ENCODE assay signal across 18 cellular contexts in the genomic region with DNA sequence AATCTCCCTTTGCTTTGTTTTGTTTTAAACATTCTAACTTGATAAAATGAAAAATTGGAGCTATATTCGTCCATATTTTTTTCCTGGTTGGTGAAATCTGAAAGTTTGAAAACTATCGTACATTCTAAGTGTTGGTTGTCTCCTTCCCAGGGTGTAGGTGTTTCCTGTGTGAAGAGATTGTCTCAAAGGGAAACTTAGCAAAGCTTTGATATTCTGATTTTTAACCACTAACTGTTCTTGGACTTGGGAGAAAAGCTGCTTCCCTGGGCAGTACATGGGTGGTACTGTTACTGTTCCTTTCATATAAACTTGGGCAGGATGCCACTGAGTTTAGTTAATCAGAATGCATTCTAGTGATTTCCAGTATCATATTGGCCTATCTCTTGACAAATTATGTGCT.
DNase-seq lines count a peak whose midpoint lies in the region; ATAC-seq and TF ChIP-seq lines count a peak whose summit lies in the region.
"Had no signal": no experiment of that assay in that cellular context is flagged by ENCODE, and none has a peak within 500 bp of the region (broad histone marks: within the 10 kb centered on the region; RNA-seq: fewer than 3 reads in every experiment).

No MANE protein-coding gene starts in this region.

- peaks cover 30% of the 10 kb centered on the region for H3K4me1 Mint-ChIP-seq in stimulated activated naive CD8-positive, alpha-beta T cell treated with anti-CD3 and anti-CD28 coated beads, Interleukin-15, Interleukin-2, amounts not matched to agents 100 ng/mL and 50 ng/mL, for 24 hours (ENCODE audit: low read depth)
- peaks cover 55% of the 10 kb centered on the region for H3K4me1 Mint-ChIP-seq in stimulated activated naive CD8-positive, alpha-beta T cell treated with anti-CD3 and anti-CD28 coated beads, Interleukin-15, amount 100 ng/mL, for 72 hours
- peaks cover 64 to 77% of the 10 kb centered on the region in 2 donors for H3K4me1 Mint-ChIP-seq in immature natural killer cell

- H3K27ac ChIP-seq in brain microvascular endothelial cell (no peak overlapping the region), stomach (no peak overlapping the region)
- H3K27ac ChIP-seq: BLaER1 treated with 17β-estradiol and CSF1 and Interleukin-3, amounts not matched to agents 10 nM and 100 nM; SJCRH30 had no signal

- no peak for ATAC-seq in stimulated activated naive CD8-positive, alpha-beta T cell treated with anti-CD3 and anti-CD28 coated beads, Interleukin-15, amount 100 ng/mL, for 72 hours
- no peak for ATAC-seq in HG02885 (IDR thresholded peaks at IDR 0.05; ENCODE audit: poor library complexity, unreplicated experiment)
- ATAC-seq: CD8-positive, alpha-beta T cell; Panc1 had no signal

- no peak overlapping the region for H3K4me3 ChIP-seq in brain microvascular endothelial cell (ENCODE audit: low read depth, low read length)
- no peak overlapping the region for H3K4me3 ChIP-seq in stomach
- H3K4me3 ChIP-seq: BLaER1 treated with 17β-estradiol and CSF1 and Interleukin-3, amounts not matched to agents 10 nM and 100 nM; SJCRH30 had no signal

- no peaks in the 10 kb centered on the region for H3K9me3 ChIP-seq in stomach
- H3K9me3 ChIP-seq: BLaER1 treated with 17β-estradiol and CSF1 and Interleukin-3, amounts not matched to agents 10 nM and 100 nM; SJCRH30 had no signal

- TF ChIP-seq EP300 in stomach (IDR thresholded peaks at IDR 0.05), result no peak

- WGBS in stomach, 5 donors, result 70 to 93% (median 81%) methylated on average over 2 of the region's 2 CpGs

- TF ChIP-seq CTCF in brain microvascular endothelial cell (IDR thresholded peaks at IDR 0.05; ENCODE audit: low read depth, low read length, missing control alignments) (no peak), stomach (IDR thresholded peaks at IDR 0.05) (no peak)

- peaks cover 12% of the 10 kb centered on the region for H3K36me3 Mint-ChIP-seq in stimulated activated naive CD8-positive, alpha-beta T cell treated with anti-CD3 and anti-CD28 coated beads, Interleukin-15, Interleukin-2, amounts not matched to agents 100 ng/mL and 50 ng/mL, for 24 hours (ENCODE audit: low read depth)
- peaks cover 0 to 7% (median 4%) of the 10 kb centered on the region in 3 donors for H3K36me3 Mint-ChIP-seq in immature natural killer cell

- no peak for DNase-seq in stimulated activated naive CD8-positive, alpha-beta T cell treated with anti-CD3 and anti-CD28 coated beads, Interleukin-15, amount 100 ng/mL, for 72 hours
- peak; percentile 3 for DNase-seq in brain microvascular endothelial cell
- DNase-seq in immature natural killer cell, result no peak
- no peak for DNase-seq in NCI-H82 treated with DMSO at 0.1 percent for 48 hours (lab: John Stamatoyannopoulos, UW; ENCODE audit: unreplicated experiment)
- DNase-seq in stomach, result no peak
- DNase-seq: CD8-positive, alpha-beta T cell; DMS79; MM.1S; NCI-H1092 treated with DMSO at 0.1 percent for 48 hours; NCI-H146; NCI-H2029 treated with DMSO at 0.1 percent for 48 hours; NCI-H2171 treated with DMSO at 0.1 percent for 48 hours; NCI-H446 treated with DMSO at 0.1 percent for 48 hours; SJCRH30 had no signal

- no peak for TF ChIP-seq POLR2A in stomach (IDR thresholded peaks at IDR 0.05)

- H3K36me3 ChIP-seq in brain microvascular endothelial cell (replicated peaks) (no peaks in the 10 kb centered on the region), stomach (no peaks in the 10 kb centered on the region)
- H3K36me3 ChIP-seq: BLaER1 treated with 17β-estradiol and CSF1 and Interleukin-3, amounts not matched to agents 10 nM and 100 nM; SJCRH30 had no signal

- H3K27me3 Mint-ChIP-seq in stimulated activated naive CD8-positive, alpha-beta T cell treated with anti-CD3 and anti-CD28 coated beads, Interleukin-15, Interleukin-2, amounts not matched to agents 100 ng/mL and 50 ng/mL, for 24 hours, result no peaks in the 10 kb centered on the region
- no peaks in the 10 kb centered on the region for H3K27me3 Mint-ChIP-seq in stimulated activated naive CD8-positive, alpha-beta T cell treated with anti-CD3 and anti-CD28 coated beads, Interleukin-15, amount 100 ng/mL, for 72 hours
- H3K27me3 Mint-ChIP-seq in immature natural killer cell (ENCODE audit: low read depth in 3 of 3), result peaks cover 0 to 2% (median 0%) of the 10 kb centered on the region in 3 donors

- in situ Hi-C loops in brain microvascular endothelial cell (cut with HindIII; ENCODE audit: low pct_ligation_motif_present, low sequenced_read_pairs), result no loop called here

- H3K9me3 Mint-ChIP-seq in stimulated activated naive CD8-positive, alpha-beta T cell treated with anti-CD3 and anti-CD28 coated beads, Interleukin-15, Interleukin-2, amounts not matched to agents 100 ng/mL and 50 ng/mL, for 24 hours, result no peaks in the 10 kb centered on the region
- H3K9me3 Mint-ChIP-seq in stimulated activated naive CD8-positive, alpha-beta T cell treated with anti-CD3 and anti-CD28 coated beads, Interleukin-15, amount 100 ng/mL, for 72 hours, result no peaks in the 10 kb centered on the region
- H3K9me3 Mint-ChIP-seq in immature natural killer cell, result no peaks in the 10 kb centered on the region
- H3K9me3 Mint-ChIP-seq: CD8-positive, alpha-beta T cell had no signal

- peaks cover 0 to 10% (median 0%) of the 10 kb centered on the region in 4 donors for H3K4me1 ChIP-seq in stomach
- H3K4me1 ChIP-seq: SJCRH30 had no signal

- peak overlapping the region; percentile 4 for H3K4me3 Mint-ChIP-seq in stimulated activated naive CD8-positive, alpha-beta T cell treated with anti-CD3 and anti-CD28 coated beads, Interleukin-15, Interleukin-2, amounts not matched to agents 100 ng/mL and 50 ng/mL, for 24 hours
- H3K4me3 Mint-ChIP-seq in stimulated activated naive CD8-positive, alpha-beta T cell treated with anti-CD3 and anti-CD28 coated beads, Interleukin-15, amount 100 ng/mL, for 72 hours, result no peak overlapping the region
- H3K4me3 Mint-ChIP-seq in immature natural killer cell, result peak overlapping the region; percentile 46 to 81 (median 62)
- H3K4me3 Mint-ChIP-seq: CD8-positive, alpha-beta T cell had no signal

- intact Hi-C loops in stomach (cut with DNase I; ENCODE audit: low total_unique reads), result no loop called here

- H3K27ac Mint-ChIP-seq in stimulated activated naive CD8-positive, alpha-beta T cell treated with anti-CD3 and anti-CD28 coated beads, Interleukin-15, Interleukin-2, amounts not matched to agents 100 ng/mL and 50 ng/mL, for 24 hours, result no peak overlapping the region
- H3K27ac Mint-ChIP-seq in stimulated activated naive CD8-positive, alpha-beta T cell treated with anti-CD3 and anti-CD28 coated beads, Interleukin-15, amount 100 ng/mL, for 72 hours, result no peak overlapping the region
- peak overlapping the region; percentile 26 to 84 (median 68) for H3K27ac Mint-ChIP-seq in immature natural killer cell
- H3K27ac Mint-ChIP-seq: CD8-positive, alpha-beta T cell had no signal

- H3K27me3 ChIP-seq in brain microvascular endothelial cell (replicated peaks) (no peaks in the 10 kb centered on the region), stomach (no peaks in the 10 kb centered on the region)
- H3K27me3 ChIP-seq: BLaER1 treated with 17β-estradiol and CSF1 and Interleukin-3, amounts not matched to agents 10 nM and 100 nM; SJCRH30 had no signal

Comparison
In these comparisons a context has a peak if more than half of its experiments do, and no peak if none do; other contexts are left out.
1. H3K4me3 Mint-ChIP-seq: peak in stimulated activated naive CD8-positive, alpha-beta T cell treated with anti-CD3 and anti-CD28 coated beads, Interleukin-15, Interleukin-2, amounts not matched to agents 100 ng/mL and 50 ng/mL, for 24 hours (single experiment) and immature natural killer cell (5 of 5); none in stimulated activated naive CD8-positive, alpha-beta T cell treated with anti-CD3 and anti-CD28 coated beads, Interleukin-15, amount 100 ng/mL, for 72 hours (0 of 2).
2. H3K27ac Mint-ChIP-seq: peak in immature natural killer cell (6 of 6); none in stimulated activated naive CD8-positive, alpha-beta T cell treated with anti-CD3 and anti-CD28 coated beads, Interleukin-15, Interleukin-2, amounts not matched to agents 100 ng/mL and 50 ng/mL, for 24 hours (single experiment) and stimulated activated naive CD8-positive, alpha-beta T cell treated with anti-CD3 and anti-CD28 coated beads, Interleukin-15, amount 100 ng/mL, for 72 hours (0 of 2).